Comparison of ENCODE assay signal across 1 cellular context in genomic region chr1:145714524-145715111, GRCh38.
TF ChIP-seq lines count a peak whose summit lies in the region.

No MANE protein-coding gene starts in this region.

TF ChIP-seq in HepG2, 621 proteins besides CTCF, POLR2A, EP300 and RAD21 (continued from another document and continues in another):
- TF ChIP-seq CBX2 (IDR thresholded peaks at IDR 0.05; ENCODE audit: low read depth, low read length) = no peak
- no peak for TF ChIP-seq CBX2 (CRISPR knock-in tag; IDR thresholded peaks at IDR 0.05; ENCODE audit: low read depth)
- no peak for TF ChIP-seq PCBP1 (IDR thresholded peaks at IDR 0.05; ENCODE audit: borderline replicate concordance, low read depth, low read length)
- no peak for TF ChIP-seq ISX (CRISPR knock-in tag; conservative IDR thresholded peaks at IDR 0.05)
- TF ChIP-seq ZNF317 (CRISPR knock-in tag; IDR thresholded peaks at IDR 0.05) = no peak
- no peak for TF ChIP-seq ZNF724P (CRISPR knock-in tag; IDR thresholded peaks at IDR 0.05; ENCODE audit: borderline replicate concordance)
- peak; percentile 79 for TF ChIP-seq ZNF607 (CRISPR knock-in tag; IDR thresholded peaks at IDR 0.05; ENCODE audit: borderline replicate concordance)
- peak; percentile 21; the same call in 1 of the 2 replicates for TF ChIP-seq ZNF619 (CRISPR knock-in tag; IDR thresholded peaks at IDR 0.05)
- no peak for TF ChIP-seq RFX5 (IDR thresholded peaks at IDR 0.05; ENCODE audit: low read depth, low read length)
- TF ChIP-seq ZKSCAN1 (IDR thresholded peaks at IDR 0.05; ENCODE audit: low read length) = no peak
- TF ChIP-seq BRD4 (CRISPR knock-in tag; IDR thresholded peaks at IDR 0.05) = 0 out of 2 replicates have a peak, but pooled peaks have one; percentile 34
- TF ChIP-seq, protein P1, sequence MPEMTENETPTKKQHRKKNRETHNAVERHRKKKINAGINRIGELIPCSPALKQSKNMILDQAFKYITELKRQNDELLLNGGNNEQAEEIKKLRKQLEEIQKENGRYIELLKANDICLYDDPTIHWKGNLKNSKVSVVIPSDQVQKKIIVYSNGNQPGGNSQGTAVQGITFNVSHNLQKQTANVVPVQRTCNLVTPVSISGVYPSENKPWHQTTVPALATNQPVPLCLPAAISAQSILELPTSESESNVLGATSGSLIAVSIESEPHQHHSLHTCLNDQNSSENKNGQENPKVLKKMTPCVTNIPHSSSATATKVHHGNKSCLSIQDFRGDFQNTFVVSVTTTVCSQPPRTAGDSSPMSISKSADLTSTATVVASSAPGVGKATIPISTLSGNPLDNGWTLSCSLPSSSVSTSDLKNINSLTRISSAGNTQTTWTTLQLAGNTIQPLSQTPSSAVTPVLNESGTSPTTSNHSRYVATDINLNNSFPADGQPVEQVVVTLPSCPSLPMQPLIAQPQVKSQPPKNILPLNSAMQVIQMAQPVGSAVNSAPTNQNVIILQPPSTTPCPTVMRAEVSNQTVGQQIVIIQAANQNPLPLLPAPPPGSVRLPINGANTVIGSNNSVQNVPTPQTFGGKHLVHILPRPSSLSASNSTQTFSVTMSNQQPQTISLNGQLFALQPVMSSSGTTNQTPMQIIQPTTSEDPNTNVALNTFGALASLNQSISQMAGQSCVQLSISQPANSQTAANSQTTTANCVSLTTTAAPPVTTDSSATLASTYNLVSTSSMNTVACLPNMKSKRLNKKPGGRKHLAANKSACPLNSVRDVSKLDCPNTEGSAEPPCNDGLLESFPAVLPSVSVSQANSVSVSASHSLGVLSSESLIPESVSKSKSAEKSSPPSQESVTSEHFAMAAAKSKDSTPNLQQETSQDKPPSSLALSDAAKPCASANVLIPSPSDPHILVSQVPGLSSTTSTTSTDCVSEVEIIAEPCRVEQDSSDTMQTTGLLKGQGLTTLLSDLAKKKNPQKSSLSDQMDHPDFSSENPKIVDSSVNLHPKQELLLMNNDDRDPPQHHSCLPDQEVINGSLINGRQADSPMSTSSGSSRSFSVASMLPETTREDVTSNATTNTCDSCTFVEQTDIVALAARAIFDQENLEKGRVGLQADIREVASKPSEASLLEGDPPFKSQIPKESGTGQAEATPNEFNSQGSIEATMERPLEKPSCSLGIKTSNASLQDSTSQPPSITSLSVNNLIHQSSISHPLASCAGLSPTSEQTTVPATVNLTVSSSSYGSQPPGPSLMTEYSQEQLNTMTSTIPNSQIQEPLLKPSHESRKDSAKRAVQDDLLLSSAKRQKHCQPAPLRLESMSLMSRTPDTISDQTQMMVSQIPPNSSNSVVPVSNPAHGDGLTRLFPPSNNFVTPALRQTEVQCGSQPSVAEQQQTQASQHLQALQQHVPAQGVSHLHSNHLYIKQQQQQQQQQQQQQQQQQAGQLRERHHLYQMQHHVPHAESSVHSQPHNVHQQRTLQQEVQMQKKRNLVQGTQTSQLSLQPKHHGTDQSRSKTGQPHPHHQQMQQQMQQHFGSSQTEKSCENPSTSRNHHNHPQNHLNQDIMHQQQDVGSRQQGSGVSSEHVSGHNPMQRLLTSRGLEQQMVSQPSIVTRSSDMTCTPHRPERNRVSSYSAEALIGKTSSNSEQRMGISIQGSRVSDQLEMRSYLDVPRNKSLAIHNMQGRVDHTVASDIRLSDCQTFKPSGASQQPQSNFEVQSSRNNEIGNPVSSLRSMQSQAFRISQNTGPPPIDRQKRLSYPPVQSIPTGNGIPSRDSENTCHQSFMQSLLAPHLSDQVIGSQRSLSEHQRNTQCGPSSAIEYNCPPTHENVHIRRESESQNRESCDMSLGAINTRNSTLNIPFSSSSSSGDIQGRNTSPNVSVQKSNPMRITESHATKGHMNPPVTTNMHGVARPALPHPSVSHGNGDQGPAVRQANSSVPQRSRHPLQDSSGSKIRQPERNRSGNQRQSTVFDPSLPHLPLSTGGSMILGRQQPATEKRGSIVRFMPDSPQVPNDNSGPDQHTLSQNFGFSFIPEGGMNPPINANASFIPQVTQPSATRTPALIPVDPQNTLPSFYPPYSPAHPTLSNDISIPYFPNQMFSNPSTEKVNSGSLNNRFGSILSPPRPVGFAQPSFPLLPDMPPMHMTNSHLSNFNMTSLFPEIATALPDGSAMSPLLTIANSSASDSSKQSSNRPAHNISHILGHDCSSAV (CRISPR knock-in tag; IDR thresholded peaks at IDR 0.05; ENCODE audit: borderline replicate concordance) = no peak
- TF ChIP-seq FOXO4 (CRISPR knock-in tag; conservative IDR thresholded peaks at IDR 0.05) = peak; percentile 94; the same call in 1 of the 2 replicates
- TF ChIP-seq TBP (CRISPR knock-in tag; IDR thresholded peaks at IDR 0.05) = no peak
- no peak for TF ChIP-seq ZSCAN31 (CRISPR knock-in tag; IDR thresholded peaks at IDR 0.05; ENCODE audit: low read depth)
- no peak; the same call in 1 of the 2 replicates for TF ChIP-seq MXD3 (CRISPR knock-in tag; IDR thresholded peaks at IDR 0.05)
- 0 out of 2 replicates have a peak, but pooled peaks have one; percentile 81 for TF ChIP-seq KLF9 (CRISPR knock-in tag; IDR thresholded peaks at IDR 0.05; ENCODE audit: low read depth)
- TF ChIP-seq HNF1A (IDR thresholded peaks at IDR 0.05; ENCODE audit: low read depth) = no peak
- no peak for TF ChIP-seq HNF1A (CRISPR knock-in tag; IDR thresholded peaks at IDR 0.05; ENCODE audit: borderline replicate concordance)
- TF ChIP-seq GZF1 (CRISPR knock-in tag; IDR thresholded peaks at IDR 0.05) = no peak
- TF ChIP-seq TFAP4 (IDR thresholded peaks at IDR 0.05; ENCODE audit: borderline replicate concordance, low read depth) = no peak
- peak; percentile 62; the same call in 1 of the 2 replicates for TF ChIP-seq DPF2 (CRISPR knock-in tag; IDR thresholded peaks at IDR 0.05; ENCODE audit: borderline replicate concordance, low read depth)
- no peak for TF ChIP-seq CBFB (CRISPR knock-in tag; IDR thresholded peaks at IDR 0.05)
- peak; percentile 84 for TF ChIP-seq ZNF556 (CRISPR knock-in tag; IDR thresholded peaks at IDR 0.05; ENCODE audit: borderline replicate concordance)
- TF ChIP-seq MIER2 (CRISPR knock-in tag; IDR thresholded peaks at IDR 0.05) = peak; percentile 33; the same call in 1 of the 2 replicates
- no peak for TF ChIP-seq HOXA9 (CRISPR knock-in tag; IDR thresholded peaks at IDR 0.05; ENCODE audit: borderline replicate concordance)
- TF ChIP-seq AKNA (CRISPR knock-in tag; IDR thresholded peaks at IDR 0.05; ENCODE audit: borderline replicate concordance) = no peak
- TF ChIP-seq XBP1 (CRISPR knock-in tag; IDR thresholded peaks at IDR 0.05) = no peak
- TF ChIP-seq ZNF839 (CRISPR knock-in tag; IDR thresholded peaks at IDR 0.05; ENCODE audit: borderline replicate concordance) = no peak
- no peak for TF ChIP-seq SMAD3 (CRISPR knock-in tag; IDR thresholded peaks at IDR 0.05)
- no peak for TF ChIP-seq SMYD3 (CRISPR knock-in tag; IDR thresholded peaks at IDR 0.05)
- peak; percentile 71; the same call in 1 of the 2 replicates for TF ChIP-seq RNF2 (conservative IDR thresholded peaks at IDR 0.05; ENCODE audit: low read depth)
- TF ChIP-seq, protein P2, sequence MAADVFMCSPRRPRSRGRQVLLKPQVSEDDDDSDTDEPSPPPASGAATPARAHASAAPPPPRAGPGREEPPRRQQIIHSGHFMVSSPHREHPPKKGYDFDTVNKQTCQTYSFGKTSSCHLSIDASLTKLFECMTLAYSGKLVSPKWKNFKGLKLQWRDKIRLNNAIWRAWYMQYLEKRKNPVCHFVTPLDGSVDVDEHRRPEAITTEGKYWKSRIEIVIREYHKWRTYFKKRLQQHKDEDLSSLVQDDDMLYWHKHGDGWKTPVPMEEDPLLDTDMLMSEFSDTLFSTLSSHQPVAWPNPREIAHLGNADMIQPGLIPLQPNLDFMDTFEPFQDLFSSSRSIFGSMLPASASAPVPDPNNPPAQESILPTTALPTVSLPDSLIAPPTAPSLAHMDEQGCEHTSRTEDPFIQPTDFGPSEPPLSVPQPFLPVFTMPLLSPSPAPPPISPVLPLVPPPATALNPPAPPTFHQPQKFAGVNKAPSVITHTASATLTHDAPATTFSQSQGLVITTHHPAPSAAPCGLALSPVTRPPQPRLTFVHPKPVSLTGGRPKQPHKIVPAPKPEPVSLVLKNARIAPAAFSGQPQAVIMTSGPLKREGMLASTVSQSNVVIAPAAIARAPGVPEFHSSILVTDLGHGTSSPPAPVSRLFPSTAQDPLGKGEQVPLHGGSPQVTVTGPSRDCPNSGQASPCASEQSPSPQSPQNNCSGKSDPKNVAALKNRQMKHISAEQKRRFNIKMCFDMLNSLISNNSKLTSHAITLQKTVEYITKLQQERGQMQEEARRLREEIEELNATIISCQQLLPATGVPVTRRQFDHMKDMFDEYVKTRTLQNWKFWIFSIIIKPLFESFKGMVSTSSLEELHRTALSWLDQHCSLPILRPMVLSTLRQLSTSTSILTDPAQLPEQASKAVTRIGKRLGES (CRISPR knock-in tag; IDR thresholded peaks at IDR 0.05; ENCODE audit: borderline replicate concordance) = no peak
- TF ChIP-seq PAX8 (CRISPR knock-in tag; IDR thresholded peaks at IDR 0.05; ENCODE audit: borderline replicate concordance) = no peak
- TF ChIP-seq ZNF780A (CRISPR knock-in tag; IDR thresholded peaks at IDR 0.05) = no peak
- TF ChIP-seq PRPF4 (IDR thresholded peaks at IDR 0.05; ENCODE audit: low read depth, low read length, poor library complexity, severe bottlenecking) = no peak
- TF ChIP-seq BCL6 (CRISPR knock-in tag; IDR thresholded peaks at IDR 0.05) = peak; percentile 59; the same call in 1 of the 2 replicates
- no peak for TF ChIP-seq ZFAT (CRISPR knock-in tag; conservative IDR thresholded peaks at IDR 0.05)
